In genomic region chr11:86484795-86485166, GRCh38 we compare ENCODE assay signal across 17 cellular contexts.
DNase-seq lines count a peak whose midpoint lies in the region; ATAC-seq and TF ChIP-seq lines count a peak whose summit lies in the region.
"Had no signal": no experiment of that assay in that cellular context is flagged by ENCODE, and none has a peak within 500 bp of the region (broad histone marks: within the 10 kb centered on the region; RNA-seq: fewer than 3 reads in every experiment).

No MANE protein-coding gene starts in this region.

- no peaks in the 10 kb centered on the region for H3K4me1 Mint-ChIP-seq in activated CD4-positive, alpha-beta T cell treated with anti-CD3 and anti-CD28 coated beads for 36 hours
- H3K4me1 Mint-ChIP-seq: CD4-positive, CD25-positive, alpha-beta regulatory T cell; memory B cell had no signal

- no CpG with 5 or more reads among the region's 1 CpG for WGBS in IMR-90 (ENCODE audit: extremely low coverage in 2 of 2, insufficient read length in 1 of 2), 2 experiments
- no CpG with 5 or more reads among the region's 1 CpG for WGBS in mesodermal cell (ENCODE audit: insufficient coverage in 2 of 2), 2 experiments

- CTCF ChIA-PET in IMR-90 (lab: Yijun Ruan, JAX): interaction anchor here (1.0 to 1.6 kb wide), 3 partner anchors 14 to 276 kb away, joined by 3 to 4 read pairs (median 3); no protein-coding TSS in a partner anchor
- CTCF ChIA-PET in activated CD4-positive, alpha-beta T cell treated with anti-CD3 and anti-CD28 coated beads for 36 hours (lab: Charles Lee): interaction anchor here (0.6 to 1.1 kb wide), 2 partner anchors 13 to 30 kb away, joined by 3 to 4 read pairs; no protein-coding TSS in a partner anchor

- no peak overlapping the region for H3K27ac ChIP-seq in IMR-90 (ENCODE audit: insufficient read depth, low read length)
- peak overlapping the region; percentile 86 for H3K27ac ChIP-seq in brain microvascular endothelial cell
- H3K27ac ChIP-seq in mesodermal cell (ENCODE audit: low read depth, low read length, severe bottlenecking): peak overlapping the region; percentile 46
- H3K27ac ChIP-seq in tibial artery: peak overlapping the region; percentile 45 to 65
- H3K27ac ChIP-seq: SJCRH30 had no signal

- H3K27me3 ChIP-seq in IMR-90 (ENCODE audit: control insufficient read depth, insufficient read depth, low read length) (no peaks in the 10 kb centered on the region), brain microvascular endothelial cell (replicated peaks) (no peaks in the 10 kb centered on the region), tibial artery (no peaks in the 10 kb centered on the region)
- H3K27me3 ChIP-seq: adrenal gland, SJCRH30 had no signal

- H2BK20ac ChIP-seq in IMR-90 (ENCODE audit: low read depth, low read length): peak overlapping the region; percentile 96

- peaks cover 15% of the 10 kb centered on the region for H3K4me1 ChIP-seq in IMR-90 (ENCODE audit: control insufficient read depth, insufficient read depth, low read length)
- peaks cover 32% of the 10 kb centered on the region for H3K4me1 ChIP-seq in mesodermal cell (ENCODE audit: control insufficient read depth, insufficient read depth, low read length, poor library complexity, severe bottlenecking)
- H3K4me1 ChIP-seq in tibial artery: peaks cover 0 to 44% (median 20%) of the 10 kb centered on the region in 4 donors

- no peak overlapping the region for H3K9ac ChIP-seq in IMR-90 (ENCODE audit: low read depth, low read length)

- H4K20me1 ChIP-seq in IMR-90 (ENCODE audit: insufficient read depth, low read length): peaks cover 4% of the 10 kb centered on the region

- H3K4me2 ChIP-seq in IMR-90 (ENCODE audit: low read depth, low read length): peak overlapping the region; percentile 80; the same call in 1 of the 2 replicates

- H3K14ac ChIP-seq in IMR-90 (replicated peaks; ENCODE audit: low read depth, low read length): peak overlapping the region; percentile 79

- no peak overlapping the region for H3K4me3 Mint-ChIP-seq in activated CD4-positive, alpha-beta T cell treated with anti-CD3 and anti-CD28 coated beads for 36 hours
- H3K4me3 Mint-ChIP-seq: activated T-cell treated with anti-CD3 and anti-CD28 coated beads, Interleukin-2, amount 50 U/mL, for 4 hours; CD4-positive, CD25-positive, alpha-beta regulatory T cell; memory B cell; stimulated activated naive B cell treated with anti-CD40 and anti-IgM and Interleukin-4, amounts not matched to agents 10 μg/mL and 1 μg/mL and 100 μg/mL, for 72 hours had no signal

- H2BK15ac ChIP-seq in IMR-90 (ENCODE audit: low read depth, low read length): peak overlapping the region; percentile 84; the same call in 2 of the 3 replicates

- TF ChIP-seq POLR2A in IMR-90 (IDR thresholded peaks at IDR 0.05; ENCODE audit: low read depth, low read length): no peak

- POLR2A ChIA-PET in IMR-90 (lab: Charles Lee; ENCODE audit: unreplicated experiment): interaction anchor here (0.5 kb wide), 1 partner anchor 37 kb away, joined by 3 read pairs; no protein-coding TSS in a partner anchor
- POLR2A ChIA-PET in activated CD4-positive, alpha-beta T cell treated with anti-CD3 and anti-CD28 coated beads for 36 hours (lab: Charles Lee): no interaction called here

- H3K4me3 ChIP-seq in IMR-90 (ENCODE audit: insufficient read depth, low read depth, low read length): no peak overlapping the region
- H3K4me3 ChIP-seq in brain microvascular endothelial cell (ENCODE audit: low read depth, low read length): no peak overlapping the region
- no peak overlapping the region for H3K4me3 ChIP-seq in mesodermal cell (ENCODE audit: extremely low read depth, insufficient read depth, low read length, poor library complexity, severe bottlenecking)
- H3K4me3 ChIP-seq in tibial artery: no peak overlapping the region
- H3K4me3 ChIP-seq: adrenal gland, SJCRH30, skin epidermis had no signal

- H4K8ac ChIP-seq in IMR-90 (ENCODE audit: low read depth in 2 of 2, low read length in 2 of 2): peak overlapping the region in 1 of 2 experiments; percentile 61; a peak in 2 of 4 replicates

- H4K5ac ChIP-seq in IMR-90 (ENCODE audit: low read depth, low read length): peak overlapping the region; percentile 26; the same call in 1 of the 2 replicates

- H3K27me3 Mint-ChIP-seq in activated CD4-positive, alpha-beta T cell treated with anti-CD3 and anti-CD28 coated beads for 36 hours: no peaks in the 10 kb centered on the region
- H3K27me3 Mint-ChIP-seq: CD4-positive, CD25-positive, alpha-beta regulatory T cell; stimulated activated naive B cell treated with anti-CD40 and anti-IgM and Interleukin-4, amounts not matched to agents 10 μg/mL and 1 μg/mL and 100 μg/mL, for 72 hours had no signal

- H3K36me3 ChIP-seq in IMR-90 (ENCODE audit: control insufficient read depth, insufficient read depth, low read length): no peaks in the 10 kb centered on the region
- no peaks in the 10 kb centered on the region for H3K36me3 ChIP-seq in brain microvascular endothelial cell (replicated peaks)
- no peaks in the 10 kb centered on the region for H3K36me3 ChIP-seq in mesodermal cell (ENCODE audit: control insufficient read depth, insufficient read depth, low read length)
- no peaks in the 10 kb centered on the region for H3K36me3 ChIP-seq in tibial artery
- H3K36me3 ChIP-seq: adrenal gland, SJCRH30 had no signal

- no peaks in the 10 kb centered on the region for H3K36me3 Mint-ChIP-seq in activated CD4-positive, alpha-beta T cell treated with anti-CD3 and anti-CD28 coated beads for 36 hours (ENCODE audit: low read depth)
- H3K36me3 Mint-ChIP-seq: CD4-positive, CD25-positive, alpha-beta regulatory T cell; memory B cell had no signal

- H2AFZ ChIP-seq in IMR-90 (replicated peaks; ENCODE audit: low read length, poor library complexity): no peak overlapping the region

- H3K9me1 ChIP-seq in IMR-90 (ENCODE audit: insufficient read depth, low read length): peaks cover 38% of the 10 kb centered on the region

- in situ Hi-C loops in IMR-90 (cut with MboI; ENCODE audit: low sequenced_read_pairs): no loop called here
- in situ Hi-C loops in brain microvascular endothelial cell (cut with HindIII; ENCODE audit: low pct_ligation_motif_present, low sequenced_read_pairs): no loop called here

- ATAC-seq in IMR-90 (ENCODE audit: low read depth): no peak
- ATAC-seq in GM19397 (IDR thresholded peaks at IDR 0.05; ENCODE audit: unreplicated experiment): no peak
- no peak for ATAC-seq in activated CD4-positive, alpha-beta T cell treated with anti-CD3 and anti-CD28 coated beads for 36 hours
- ATAC-seq: activated T-cell treated with anti-CD3 and anti-CD28 coated beads, Interleukin-2, amount 50 U/mL, for 4 hours had no signal

- intact Hi-C loops in IMR-90 (cut with micrococcal nuclease): loop anchor here (1.0 kb wide), 1 partner anchor 40 kb away; no protein-coding TSS in a partner anchor
- intact Hi-C loops in tibial artery (cut with DNase I; ENCODE audit: low total_unique reads): loop anchor here (10.0 kb wide), 1 partner anchor 90 kb away; no protein-coding TSS in a partner anchor
- intact Hi-C loops in activated CD4-positive, alpha-beta T cell treated with anti-CD3 and anti-CD28 coated beads for 36 hours (cut with DNase I, micrococcal nuclease): no loop called here

- H3K79me1 ChIP-seq in IMR-90 (ENCODE audit: low read depth in 1 of 2, low read length in 2 of 2): no peaks in the 10 kb centered on the region; a peak in 1 of 4 replicates

- H4K91ac ChIP-seq in IMR-90 (ENCODE audit: insufficient read depth, low read depth, low read length): peak overlapping the region; percentile 30; the same call in 1 of the 2 replicates

- dilution Hi-C loops in IMR-90 (cut with HindIII; ENCODE audit: low sequenced_read_pairs, unreplicated experiment): no loop called here

- no TSS peak for BruUV-seq in IMR-90 (replicated peaks; lab: Mats Ljungman, UMichigan)

- TF ChIP-seq CTCF in IMR-90 (conservative IDR thresholded peaks at IDR 0.05; ENCODE audit: low read depth, low read length): no peak
- no peak for TF ChIP-seq CTCF in brain microvascular endothelial cell (IDR thresholded peaks at IDR 0.05; ENCODE audit: low read depth, low read length, missing control alignments)
- TF ChIP-seq CTCF in tibial artery (IDR thresholded peaks at IDR 0.05): no peak

- DNase-seq in IMR-90: no peak
- DNase-seq in brain microvascular endothelial cell: peak; percentile 29
- no peak for DNase-seq in tibial artery
- DNase-seq in NCI-H146 (lab: John Stamatoyannopoulos, UW): no peak
- DNase-seq in activated CD4-positive, alpha-beta T cell treated with anti-CD3 and anti-CD28 coated beads for 36 hours: no peak
- DNase-seq: activated CD4-positive, alpha-beta T cell treated with anti-CD3 and anti-CD28 coated beads, Interleukin-2, amount 50 U/mL, for 1 hour; activated T-cell treated with anti-CD3 and anti-CD28 coated beads, Interleukin-2, amount 50 U/mL, for 4 hours; CD4-positive, CD25-positive, alpha-beta regulatory T cell; cortex of kidney; KBM-7; stimulated activated naive B cell treated with anti-CD40 and anti-IgM and Interleukin-4, amounts not matched to agents 10 μg/mL and 1 μg/mL and 100 μg/mL, for 72 hours had no signal

- peak overlapping the region; percentile 39; the same call in 1 of the 2 replicates for H3K23ac ChIP-seq in IMR-90 (ENCODE audit: low read depth, low read length)

- H2AK5ac ChIP-seq in IMR-90 (ENCODE audit: low read depth, low read length): peak overlapping the region; percentile 40; the same call in 1 of the 2 replicates

- peak overlapping the region; percentile 81 for H2BK5ac ChIP-seq in IMR-90 (ENCODE audit: low read depth, low read length, poor library complexity, severe bottlenecking)

- peak overlapping the region; percentile 87 for H3K4ac ChIP-seq in IMR-90 (ENCODE audit: low read depth, low read length)

- H3K56ac ChIP-seq in IMR-90 (ENCODE audit: extremely low read depth, insufficient read depth, low read length): no peak overlapping the region; the same call in none of the 2 replicates

- H3K9me3 Mint-ChIP-seq in activated CD4-positive, alpha-beta T cell treated with anti-CD3 and anti-CD28 coated beads for 36 hours (ENCODE audit: low read depth): no peaks in the 10 kb centered on the region
- H3K9me3 Mint-ChIP-seq: activated T-cell treated with anti-CD3 and anti-CD28 coated beads, Interleukin-2, amount 50 U/mL, for 4 hours; memory B cell; stimulated activated naive B cell treated with anti-CD40 and anti-IgM and Interleukin-4, amounts not matched to agents 10 μg/mL and 1 μg/mL and 100 μg/mL, for 72 hours had no signal

- H2BK120ac ChIP-seq in IMR-90 (ENCODE audit: low read depth, low read length): peak overlapping the region; percentile 78

- no peak overlapping the region for H2AK9ac ChIP-seq in IMR-90 (replicated peaks; ENCODE audit: low read depth, low read length, poor library complexity)

- TF ChIP-seq RAD21 in IMR-90 (IDR thresholded peaks at IDR 0.05; ENCODE audit: low read length): no peak

- no peak overlapping the region for H3K27ac Mint-ChIP-seq in activated CD4-positive, alpha-beta T cell treated with anti-CD3 and anti-CD28 coated beads for 36 hours
- H3K27ac Mint-ChIP-seq: CD4-positive, CD25-positive, alpha-beta regulatory T cell; memory B cell; stimulated activated naive B cell treated with anti-CD40 and anti-IgM and Interleukin-4, amounts not matched to agents 10 μg/mL and 1 μg/mL and 100 μg/mL, for 72 hours had no signal

- H3K18ac ChIP-seq in IMR-90 (ENCODE audit: low read depth, low read length): peak overlapping the region; percentile 77; the same call in 1 of the 2 replicates

- H3K9me3 ChIP-seq in IMR-90 (ENCODE audit: control insufficient read depth, insufficient read depth, low read length): no peaks in the 10 kb centered on the region
- no peaks in the 10 kb centered on the region for H3K9me3 ChIP-seq in mesodermal cell (ENCODE audit: control insufficient read depth, low read length)
- H3K9me3 ChIP-seq in tibial artery: no peaks in the 10 kb centered on the region
- H3K9me3 ChIP-seq: adrenal gland, SJCRH30 had no signal

Comparison
In these comparisons a context has a peak if more than half of its experiments do, and no peak if none do; other contexts are left out.
1. intact Hi-C loops: an anchor here in IMR-90 (1.0 kb wide) and tibial artery (10.0 kb wide); none called in activated CD4-positive, alpha-beta T cell treated with anti-CD3 and anti-CD28 coated beads for 36 hours.